Comparison of ENCODE assay signal across 9 cellular contexts in genomic region chr4:185534534-185534849, GRCh38. TPM values are rescaled to one million over a fixed set of nuclear protein-coding genes. Genes with fewer than 3 reads are reported as not detected.
DNase-seq lines count a peak whose midpoint lies in the region; ATAC-seq, FAIRE-seq and TF ChIP-seq lines count a peak whose summit lies in the region.
"Had no signal": no experiment of that assay in that cellular context is flagged by ENCODE, and none has a peak within 500 bp of the region (broad histone marks: within the 10 kb centered on the region; RNA-seq: fewer than 3 reads in every experiment).

No MANE protein-coding gene starts in this region.

- H3K9ac ChIP-seq in HepG2 (ENCODE audit: insufficient read depth, low read depth, low read length) (peak overlapping the region; percentile 75), subcutaneous abdominal adipose tissue (ENCODE audit: low read length in 5 of 5) (peak overlapping the region in 4 of 5 donors; percentile 32 to 84 (median 60))

- H3K9me3 Mint-ChIP-seq in chondrocyte (ENCODE audit: low read depth) = no peaks in the 10 kb centered on the region
- H3K9me3 Mint-ChIP-seq in activated T-helper 2 cell treated with anti-CD3 and anti-CD28 coated beads, Interferon-gamma antibody, Interleukin-2, Interleukin-4, amounts not matched to agents 10 μg/mL and 5 μg/mL and 100 μg/mL, durations not matched to agents 14 hours and 24 hours and 36 hours = no peaks in the 10 kb centered on the region

- TF ChIP-seq CTCF in chondrocyte (IDR thresholded peaks at IDR 0.05) (no peak), HepG2 (CRISPR knock-in tag; IDR thresholded peaks at IDR 0.05) (no peak)

- no peak for TF ChIP-seq RAD21 in HepG2 (CRISPR knock-in tag; IDR thresholded peaks at IDR 0.05)

- ATAC-seq in HepG2 = no peak

- in situ Hi-C loops in HepG2 (cut with HindIII; ENCODE audit: extremely low pct_ligation_motif_present, low pct_unique_long_range_greater_than_20kb) = no loop called here

- peak overlapping the region; percentile 78 for H3K27ac Mint-ChIP-seq in chondrocyte (ENCODE audit: unreplicated experiment)
- no peak overlapping the region for H3K27ac Mint-ChIP-seq in activated T-helper 2 cell treated with anti-CD3 and anti-CD28 coated beads, Interferon-gamma antibody, Interleukin-2, Interleukin-4, amounts not matched to agents 10 μg/mL and 5 μg/mL and 100 μg/mL, durations not matched to agents 14 hours and 24 hours and 36 hours

- H3K36me3 ChIP-seq in HepG2 (replicated peaks in 1 of 2; ENCODE audit: control insufficient read depth in 1 of 2, insufficient read depth in 2 of 2, low read length in 2 of 2) = no peaks in the 10 kb centered on the region
- no peaks in the 10 kb centered on the region for H3K36me3 ChIP-seq in subcutaneous abdominal adipose tissue (ENCODE audit: control insufficient read depth in 5 of 5, insufficient read depth in 5 of 5, low read length in 5 of 5)

- TF ChIP-seq EP300 in HepG2 (IDR thresholded peaks at IDR 0.05; ENCODE audit: low read depth in 2 of 2, low read length in 2 of 2) (no peak), HepG2 (CRISPR knock-in tag; IDR thresholded peaks at IDR 0.05; ENCODE audit: borderline replicate concordance) (no peak)

- peak overlapping the region; percentile 51 for H2AFZ ChIP-seq in HepG2 (ENCODE audit: low read length)

- DNase-seq in DMS79 treated with DMSO at 0.1 percent for 48 hours (lab: John Stamatoyannopoulos, UW) (peak; percentile 1), DMS79 (lab: John Stamatoyannopoulos, UW) (no peak), chondrocyte (ENCODE audit: low spot score) (no peak), HepG2 (ENCODE audit: low spot score) (no peak), cerebellar cortex (ENCODE audit: low spot score) (no peak)
- DNase-seq in activated CD4-positive, CD25-positive, alpha-beta regulatory T cell treated with anti-CD3 and anti-CD28 coated beads, Interleukin-2, amount 50 U/mL, for 72 hours = no peak
- DNase-seq in activated T-helper 2 cell treated with anti-CD3 and anti-CD28 coated beads, Interferon-gamma antibody, Interleukin-2, Interleukin-4, amounts not matched to agents 10 μg/mL and 5 μg/mL and 100 μg/mL, durations not matched to agents 14 hours and 24 hours and 36 hours (ENCODE audit: low spot score) = no peak

- H3K36me3 Mint-ChIP-seq in chondrocyte (ENCODE audit: low read depth) = peaks cover 8% of the 10 kb centered on the region
- H3K36me3 Mint-ChIP-seq in activated T-helper 2 cell treated with anti-CD3 and anti-CD28 coated beads, Interferon-gamma antibody, Interleukin-2, Interleukin-4, amounts not matched to agents 10 μg/mL and 5 μg/mL and 100 μg/mL, durations not matched to agents 14 hours and 24 hours and 36 hours (ENCODE audit: low read depth) = no peaks in the 10 kb centered on the region

- no peaks in the 10 kb centered on the region for H3K79me2 ChIP-seq in HepG2 (ENCODE audit: insufficient read depth, low read length)

- CTCF ChIA-PET in HepG2 (lab: Yijun Ruan, JAX; ENCODE audit: low intra/inter-chr PET ratio, low total read pairs) = no interaction called here

- intact Hi-C loops in HepG2 (cut with micrococcal nuclease; ENCODE audit: unreplicated experiment) = no loop called here
- intact Hi-C loops in activated T-helper 2 cell treated with anti-CD3 and anti-CD28 coated beads, Interferon-gamma antibody, Interleukin-2, Interleukin-4, amounts not matched to agents 10 μg/mL and 5 μg/mL and 100 μg/mL, durations not matched to agents 14 hours and 24 hours and 36 hours (cut with micrococcal nuclease) = loop anchor here (10.0 kb wide), 1 partner anchor 520 kb away; the partner anchor contains the start of gene HELT

- H3K4me3 ChIP-seq in HepG2 (replicated peaks in 1 of 3; ENCODE audit: insufficient read depth in 1 of 3, low read depth in 2 of 3, low read length in 3 of 3) (peak overlapping the region; percentile 55 to 85 (median 66)), subcutaneous abdominal adipose tissue (ENCODE audit: low read depth in 1 of 5, low read length in 5 of 5) (peak overlapping the region; percentile 63 to 73 (median 72))

- no peaks in the 10 kb centered on the region for H3K27me3 Mint-ChIP-seq in chondrocyte (ENCODE audit: low read depth)
- peaks cover 44% of the 10 kb centered on the region for H3K27me3 Mint-ChIP-seq in activated T-helper 2 cell treated with anti-CD3 and anti-CD28 coated beads, Interferon-gamma antibody, Interleukin-2, Interleukin-4, amounts not matched to agents 10 μg/mL and 5 μg/mL and 100 μg/mL, durations not matched to agents 14 hours and 24 hours and 36 hours (ENCODE audit: low read depth)

- no peak for TF ChIP-seq POLR2A in HepG2 (IDR thresholded peaks at IDR 0.05; ENCODE audit: insufficient read depth in 1 of 2, low read depth in 2 of 2, low read length in 2 of 2)

- peaks cover 29% of the 10 kb centered on the region for H3K4me1 Mint-ChIP-seq in chondrocyte (ENCODE audit: low read depth)
- peaks cover 4% of the 10 kb centered on the region for H3K4me1 Mint-ChIP-seq in activated T-helper 2 cell treated with anti-CD3 and anti-CD28 coated beads, Interferon-gamma antibody, Interleukin-2, Interleukin-4, amounts not matched to agents 10 μg/mL and 5 μg/mL and 100 μg/mL, durations not matched to agents 14 hours and 24 hours and 36 hours (ENCODE audit: low read depth)

- H3K4me1 ChIP-seq in HepG2 (ENCODE audit: insufficient read depth, low read length) = peaks cover 12% of the 10 kb centered on the region
- peaks cover 0 to 18% (median 14%) of the 10 kb centered on the region in 5 donors for H3K4me1 ChIP-seq in subcutaneous abdominal adipose tissue (ENCODE audit: control insufficient read depth in 5 of 5, insufficient read depth in 5 of 5, low read length in 5 of 5)

- peak overlapping the region; percentile 68 for H3K4me2 ChIP-seq in HepG2 (ENCODE audit: low read depth, low read length)

- H3K27ac ChIP-seq in HepG2 (ENCODE audit: extremely low read length, insufficient read depth, low read length) (no peak overlapping the region), subcutaneous abdominal adipose tissue (ENCODE audit: low read depth, low read length) (no peak overlapping the region)
- H3K27ac ChIP-seq: 22Rv1 had no signal

- peaks cover 2 to 43% of the 10 kb centered on the region in 2 experiments for H3K27me3 ChIP-seq in HepG2 (ENCODE audit: control insufficient read depth in 1 of 2, insufficient read depth in 2 of 2, low read length in 2 of 2)
- peaks cover 5 to 35% (median 5%) of the 10 kb centered on the region in 5 donors for H3K27me3 ChIP-seq in subcutaneous abdominal adipose tissue (ENCODE audit: control insufficient read depth in 5 of 5, insufficient read depth in 4 of 5, low read length in 5 of 5)

- POLR2A ChIA-PET in HepG2 (lab: Yijun Ruan, JAX) = interaction anchor here (1.1 kb wide), 1 partner anchor 21 kb away, joined by 3 read pairs; no protein-coding TSS in a partner anchor

- TSS peak; percentile 61 for BruUV-seq in HepG2 (replicated peaks; lab: Mats Ljungman, UMichigan)

- H3K9me3 ChIP-seq in HepG2 (ENCODE audit: low read length) (no peaks in the 10 kb centered on the region), subcutaneous abdominal adipose tissue (ENCODE audit: control insufficient read depth in 5 of 5, low read length in 5 of 5) (no peaks in the 10 kb centered on the region)

- H4K20me1 ChIP-seq in HepG2 (ENCODE audit: insufficient read depth, low read length) = no peaks in the 10 kb centered on the region

- peak; percentile 12 for FAIRE-seq in HepG2 (lab: Jason Lieb, UNC)

- WGBS in HepG2 (ENCODE audit: low lambda C conversion rate) = 0% methylated on average over 7 of the region's 8 CpGs

- peak overlapping the region; percentile 81 for H3K4me3 Mint-ChIP-seq in chondrocyte (ENCODE audit: unreplicated experiment)
- H3K4me3 Mint-ChIP-seq in activated T-helper 2 cell treated with anti-CD3 and anti-CD28 coated beads, Interferon-gamma antibody, Interleukin-2, Interleukin-4, amounts not matched to agents 10 μg/mL and 5 μg/mL and 100 μg/mL, durations not matched to agents 14 hours and 24 hours and 36 hours (ENCODE audit: low read depth) = no peak overlapping the region

RNA-seq across cellular contexts. Expression of gene PDLIM3, which starts 0.8 kb away (rescaled TPM):
- total RNA-seq in chondrocyte (14.3 to 68.5 TPM (median 63.0 TPM) in 3 replicates), HepG2 (2016; rRNA removed; fragmentation: Illumina TruSeq; extraction: Trizol) (5.9 and 6.3 TPM in 2 replicates)
- 2.5 and 3.1 TPM in 2 replicates for total RNA-seq in HepG2 (2016; cell fraction: cytosol; rRNA removed; fragmentation: Illumina TruSeq; extraction: Trizol; ENCODE audit: low read depth)
- 6.4 and 8.1 TPM in 2 replicates for total RNA-seq in HepG2 (2016; cell fraction: insoluble cytoplasmic fraction; rRNA removed; fragmentation: Illumina TruSeq; extraction: Trizol)
- total RNA-seq in HepG2 (2016; cell fraction: membrane; rRNA removed; fragmentation: Illumina TruSeq; extraction: Trizol) = 5.3 TPM in 2 replicates
- 5.3 and 5.9 TPM in 2 replicates for total RNA-seq in HepG2 (2016; cell fraction: nucleus; rRNA removed; fragmentation: Illumina TruSeq; extraction: Trizol)
- 14.0 and 14.8 TPM in 2 replicates for polyA plus RNA-seq in HepG2 (2011; rRNA removed)
- polyA plus RNA-seq in HepG2 (2011; cell fraction: cytosol; rRNA removed) = 14.0 and 16.0 TPM in 2 replicates
- polyA plus RNA-seq in HepG2 (2011; cell fraction: nucleus; rRNA removed) = 10.4 and 14.3 TPM in 2 replicates
- 3.0 and 13.6 TPM in 2 replicates for polyA plus RNA-seq in HepG2 (2012)
- 3.0 and 3.2 TPM in 2 replicates for polyA plus RNA-seq in HepG2 (2016; cell fraction: cytosol; fragmentation: Illumina TruSeq; extraction: Trizol; ENCODE audit: low read depth)
- 7.6 and 8.1 TPM in 2 replicates for polyA plus RNA-seq in HepG2 (2016; cell fraction: insoluble cytoplasmic fraction; fragmentation: Illumina TruSeq; extraction: Trizol; ENCODE audit: low read depth)
- 3.8 and 4.4 TPM in 2 replicates for polyA plus RNA-seq in HepG2 (2016; cell fraction: membrane; fragmentation: Illumina TruSeq; extraction: Trizol; ENCODE audit: low read depth)
- polyA plus RNA-seq in HepG2 (2016; cell fraction: nucleus; fragmentation: Illumina TruSeq; extraction: Trizol; ENCODE audit: insufficient read depth, low read depth) = 4.3 and 4.8 TPM in 2 replicates
- 6.4 and 20.2 TPM in 2 replicates for polyA minus RNA-seq in HepG2 (2011; rRNA and poly(A)+ RNA removed; ENCODE audit: low replicate concordance)
- polyA minus RNA-seq in HepG2 (2011; cell fraction: cytosol; rRNA and poly(A)+ RNA removed) = 8.4 and 8.7 TPM in 2 replicates
- polyA minus RNA-seq in HepG2 (2011; cell fraction: nucleus; rRNA and poly(A)+ RNA removed) = 17.7 and 18.2 TPM in 2 replicates
- 2.5 and 3.2 TPM in 2 replicates for total RNA-seq in activated T-helper 2 cell treated with anti-CD3 and anti-CD28 coated beads, Interferon-gamma antibody, Interleukin-2, Interleukin-4, amounts not matched to agents 10 μg/mL and 5 μg/mL and 100 μg/mL, durations not matched to agents 14 hours and 24 hours and 36 hours
